Comparison of ENCODE assay signal across 16 cellular contexts in genomic region chr10:124197301-124198148, GRCh38.
DNase-seq lines count a peak whose midpoint lies in the region; ATAC-seq and TF ChIP-seq lines count a peak whose summit lies in the region.
"Had no signal": no experiment of that assay in that cellular context is flagged by ENCODE, and none has a peak within 500 bp of the region (broad histone marks: within the 10 kb centered on the region; RNA-seq: fewer than 3 reads in every experiment).

No MANE protein-coding gene starts in this region.

- peak overlapping the region; percentile 86 to 89 for H3K27ac ChIP-seq in tibial artery
- H3K27ac ChIP-seq: 22Rv1, right lobe of liver had no signal

- H3K4me1 Mint-ChIP-seq in activated CD8-positive, alpha-beta memory T cell treated with anti-CD3 and anti-CD28 coated beads, Interleukin-2, amount 10 ng/mL, durations not matched to agents 7 days and 5 days = no peaks in the 10 kb centered on the region

- no peaks in the 10 kb centered on the region for H3K27me3 ChIP-seq in tibial artery
- H3K27me3 ChIP-seq: right lobe of liver had no signal

- H3K9me3 ChIP-seq in tibial artery = no peaks in the 10 kb centered on the region
- H3K9me3 ChIP-seq: right lobe of liver had no signal

- ATAC-seq in activated CD8-positive, alpha-beta memory T cell treated with anti-CD3 and anti-CD28 coated beads, Interleukin-2, amount 10 ng/mL, durations not matched to agents 7 days and 5 days = no peak
- no peak for ATAC-seq in GM21737 (IDR thresholded peaks at IDR 0.05; ENCODE audit: unreplicated experiment)
- ATAC-seq: HCT116, right lobe of liver had no signal

- H3K27ac Mint-ChIP-seq in activated CD8-positive, alpha-beta memory T cell treated with anti-CD3 and anti-CD28 coated beads, Interleukin-2, amount 10 ng/mL, durations not matched to agents 7 days and 5 days = no peak overlapping the region
- H3K27ac Mint-ChIP-seq: activated CD4-positive, alpha-beta memory T cell treated with anti-CD3 and anti-CD28 coated beads for 36 hours; mesothelial cell of epicardium had no signal

- CTCF ChIA-PET in activated CD8-positive, alpha-beta memory T cell treated with anti-CD3 and anti-CD28 coated beads, Interleukin-2, amount 10 ng/mL, durations not matched to agents 7 days and 5 days (lab: Charles Lee) = no interaction called here

- H3K36me3 Mint-ChIP-seq in activated CD8-positive, alpha-beta memory T cell treated with anti-CD3 and anti-CD28 coated beads, Interleukin-2, amount 10 ng/mL, durations not matched to agents 7 days and 5 days = no peaks in the 10 kb centered on the region
- H3K36me3 Mint-ChIP-seq: activated CD4-positive, alpha-beta memory T cell treated with anti-CD3 and anti-CD28 coated beads for 36 hours; mesothelial cell of epicardium had no signal

- no peaks in the 10 kb centered on the region for H3K9me3 Mint-ChIP-seq in activated CD8-positive, alpha-beta memory T cell treated with anti-CD3 and anti-CD28 coated beads, Interleukin-2, amount 10 ng/mL, durations not matched to agents 7 days and 5 days (ENCODE audit: low read depth)
- H3K9me3 Mint-ChIP-seq: activated CD4-positive, alpha-beta memory T cell treated with anti-CD3 and anti-CD28 coated beads for 36 hours had no signal

- no peak for TF ChIP-seq CTCF in tibial artery (IDR thresholded peaks at IDR 0.05)

- no peak overlapping the region for H3K4me3 ChIP-seq in tibial artery
- H3K4me3 ChIP-seq: right lobe of liver had no signal

- intact Hi-C loops in tibial artery (cut with DNase I; ENCODE audit: low total_unique reads) = no loop called here

- H3K27me3 Mint-ChIP-seq in activated CD8-positive, alpha-beta memory T cell treated with anti-CD3 and anti-CD28 coated beads, Interleukin-2, amount 10 ng/mL, durations not matched to agents 7 days and 5 days = peaks cover 13% of the 10 kb centered on the region

- no peaks in the 10 kb centered on the region for H3K36me3 ChIP-seq in tibial artery
- H3K36me3 ChIP-seq: right lobe of liver had no signal

- H3K4me3 Mint-ChIP-seq in activated CD8-positive, alpha-beta memory T cell treated with anti-CD3 and anti-CD28 coated beads, Interleukin-2, amount 10 ng/mL, durations not matched to agents 7 days and 5 days = no peak overlapping the region
- H3K4me3 Mint-ChIP-seq: activated CD4-positive, alpha-beta memory T cell treated with anti-CD3 and anti-CD28 coated beads for 36 hours; mesothelial cell of epicardium had no signal

- DNase-seq in activated CD8-positive, alpha-beta memory T cell treated with anti-CD3 and anti-CD28 coated beads, Interleukin-2, amount 10 ng/mL, durations not matched to agents 7 days and 5 days = peak; percentile 33
- no peak for DNase-seq in activated CD8-positive, alpha-beta memory T cell treated with anti-CD3 and anti-CD28 coated beads, Interleukin-2, amount 50 U/mL, for 48 hours
- peak in 31 of 51 donors; percentile 12 to 63 (median 35) for DNase-seq in hypothalamus (lab: John Stamatoyannopoulos, UW)
- DNase-seq in pons (ENCODE audit: low spot score) = peak; percentile 15
- peak; percentile 71 to 91 for DNase-seq in tibial artery
- no peak for DNase-seq in SIG-M5 treated with dmso at 0.1 percent for 504 hours (lab: John Stamatoyannopoulos, UW; ENCODE audit: unreplicated experiment)
- DNase-seq in RPMI8226 = no peak
- DNase-seq: activated CD4-positive, alpha-beta memory T cell treated with anti-CD3 and anti-CD28 coated beads for 36 hours; central memory CD4-positive, alpha-beta T cell; NCI-H1694 treated with DMSO at 0.1 percent for 48 hours; NCI-H774 had no signal

- H3K4me1 ChIP-seq in tibial artery = peaks cover 0 to 21% (median 4%) of the 10 kb centered on the region in 4 donors
- H3K4me1 ChIP-seq: right lobe of liver had no signal

Comparison
In these comparisons a context has a peak if more than half of its experiments do, and no peak if none do; other contexts are left out.
1. DNase-seq: peak in activated CD8-positive, alpha-beta memory T cell treated with anti-CD3 and anti-CD28 coated beads, Interleukin-2, amount 10 ng/mL, durations not matched to agents 7 days and 5 days (single experiment), hypothalamus (31 of 51), pons (single experiment) and tibial artery (2 of 2); none in activated CD8-positive, alpha-beta memory T cell treated with anti-CD3 and anti-CD28 coated beads, Interleukin-2, amount 50 U/mL, for 48 hours (single experiment), SIG-M5 treated with dmso at 0.1 percent for 504 hours (single experiment) and RPMI8226 (single experiment).